8 cellular contexts compared by ENCODE assay signal in genomic region chr7:74452748-74453320, GRCh38. TPM values are rescaled to one million over a fixed set of nuclear protein-coding genes. Genes with fewer than 3 reads are reported as not detected.
DNase-seq lines count a peak whose midpoint lies in the region; ATAC-seq lines count a peak whose summit lies in the region.

No MANE protein-coding gene starts in this region.

- ATAC-seq in left cardiac atrium (peak; percentile 18 to 42), HG03108 (IDR thresholded peaks at IDR 0.05; ENCODE audit: unreplicated experiment) (no peak), HG02571 (IDR thresholded peaks at IDR 0.05; ENCODE audit: unreplicated experiment) (no peak), HG03342 (IDR thresholded peaks at IDR 0.05; ENCODE audit: unreplicated experiment) (no peak)

- peaks cover 10% of the 10 kb centered on the region for H3K4me1 Mint-ChIP-seq in activated T-helper 2 cell treated with anti-CD3 and anti-CD28 coated beads, Interferon-gamma antibody, Interleukin-2, Interleukin-4, amounts not matched to agents 10 μg/mL and 5 μg/mL and 100 μg/mL, durations not matched to agents 14 hours and 24 hours and 36 hours (ENCODE audit: low read depth)

- peak overlapping the region; percentile 70 for H3K4me3 Mint-ChIP-seq in activated T-helper 2 cell treated with anti-CD3 and anti-CD28 coated beads, Interferon-gamma antibody, Interleukin-2, Interleukin-4, amounts not matched to agents 10 μg/mL and 5 μg/mL and 100 μg/mL, durations not matched to agents 14 hours and 24 hours and 36 hours (ENCODE audit: low read depth)

- no peaks in the 10 kb centered on the region for H3K9me3 Mint-ChIP-seq in activated T-helper 2 cell treated with anti-CD3 and anti-CD28 coated beads, Interferon-gamma antibody, Interleukin-2, Interleukin-4, amounts not matched to agents 10 μg/mL and 5 μg/mL and 100 μg/mL, durations not matched to agents 14 hours and 24 hours and 36 hours

- H3K36me3 Mint-ChIP-seq in activated T-helper 2 cell treated with anti-CD3 and anti-CD28 coated beads, Interferon-gamma antibody, Interleukin-2, Interleukin-4, amounts not matched to agents 10 μg/mL and 5 μg/mL and 100 μg/mL, durations not matched to agents 14 hours and 24 hours and 36 hours (ENCODE audit: low read depth), result no peaks in the 10 kb centered on the region

- H3K4me3 ChIP-seq in skeletal muscle cell (ENCODE audit: low read depth, low read length), result peak overlapping the region; percentile 71

- peaks cover 12% of the 10 kb centered on the region for H3K27me3 Mint-ChIP-seq in activated T-helper 2 cell treated with anti-CD3 and anti-CD28 coated beads, Interferon-gamma antibody, Interleukin-2, Interleukin-4, amounts not matched to agents 10 μg/mL and 5 μg/mL and 100 μg/mL, durations not matched to agents 14 hours and 24 hours and 36 hours (ENCODE audit: low read depth)

- DNase-seq in AG08395 (ENCODE audit: low spot score), result peak; percentile 55
- peak; percentile 72 for DNase-seq in LoVo (ENCODE audit: low spot score)
- DNase-seq in activated T-helper 2 cell treated with anti-CD3 and anti-CD28 coated beads, Interferon-gamma antibody, Interleukin-2, Interleukin-4, amounts not matched to agents 10 μg/mL and 5 μg/mL and 100 μg/mL, durations not matched to agents 14 hours and 24 hours and 36 hours (ENCODE audit: low spot score), result no peak
- no peak for DNase-seq in left cardiac atrium
- DNase-seq in skeletal muscle cell (ENCODE audit: low read depth), result peak; percentile 43

- H3K27ac Mint-ChIP-seq in activated T-helper 2 cell treated with anti-CD3 and anti-CD28 coated beads, Interferon-gamma antibody, Interleukin-2, Interleukin-4, amounts not matched to agents 10 μg/mL and 5 μg/mL and 100 μg/mL, durations not matched to agents 14 hours and 24 hours and 36 hours, result peak overlapping the region; percentile 81

- intact Hi-C loops in activated T-helper 2 cell treated with anti-CD3 and anti-CD28 coated beads, Interferon-gamma antibody, Interleukin-2, Interleukin-4, amounts not matched to agents 10 μg/mL and 5 μg/mL and 100 μg/mL, durations not matched to agents 14 hours and 24 hours and 36 hours (cut with micrococcal nuclease), result loop anchor here (1.0 to 2.0 kb wide), 3 partner anchors 113 to 204 kb away; partner anchors contain the start of genes GTF2I and RFC2
- intact Hi-C loops in left cardiac atrium (cut with DNase I), result no loop called here

RNA-seq across cellular contexts. Expression of gene GTF2IRD1, which starts 0.9 kb away (rescaled TPM):
- total RNA-seq in activated T-helper 2 cell treated with anti-CD3 and anti-CD28 coated beads, Interferon-gamma antibody, Interleukin-2, Interleukin-4, amounts not matched to agents 10 μg/mL and 5 μg/mL and 100 μg/mL, durations not matched to agents 14 hours and 24 hours and 36 hours, result 2.9 and 3.1 TPM in 2 replicates
- total RNA-seq in left cardiac atrium, result 10 to 100 TPM; 19.3 to 50.0 TPM

Comparison
In these comparisons a context has a peak if more than half of its experiments do, and no peak if none do; other contexts are left out.
1. DNase-seq: peak in AG08395 (single experiment), LoVo (single experiment) and skeletal muscle cell (single experiment); none in activated T-helper 2 cell treated with anti-CD3 and anti-CD28 coated beads, Interferon-gamma antibody, Interleukin-2, Interleukin-4, amounts not matched to agents 10 μg/mL and 5 μg/mL and 100 μg/mL, durations not matched to agents 14 hours and 24 hours and 36 hours (single experiment) and left cardiac atrium (single experiment).
2. ATAC-seq: peak in left cardiac atrium (2 of 2); none in HG03108 (single experiment), HG02571 (single experiment) and HG03342 (single experiment).